17 cellular contexts compared by ENCODE assay signal in genomic region chr14:50805396-50805795, GRCh38.
"Had no signal": no experiment of that assay in that cellular context is flagged by ENCODE, and none has a peak within 500 bp of the region (broad histone marks: within the 10 kb centered on the region; RNA-seq: fewer than 3 reads in every experiment).

No MANE protein-coding gene starts in this region.

- H3K4me3 ChIP-seq: cardiac muscle cell, gastrocnemius medialis, lower lobe of right lung, neural progenitor cell, psoas muscle had no signal

- H3K27me3 ChIP-seq: cardiac muscle cell, gastrocnemius medialis, neural progenitor cell had no signal

- H3K27ac ChIP-seq: cardiac muscle cell, gastrocnemius medialis, lower lobe of right lung, neural progenitor cell, psoas muscle, VCaP had no signal

- H3K4me2 ChIP-seq: neural progenitor cell had no signal

- DNase-seq: activated CD4-positive, alpha-beta T cell treated with anti-CD3 and anti-CD28 coated beads, Interleukin-2, amount 50 U/mL, for 4 hours; activated CD4-positive, CD25-positive, alpha-beta regulatory T cell treated with anti-CD3 and anti-CD28 coated beads, Interleukin-2, amount 50 U/mL, for 72 hours; activated naive CD4-positive, alpha-beta T cell; activated naive CD8-positive, alpha-beta T cell treated with anti-CD3 and anti-CD28 coated beads, Interleukin-2, amount 10 ng/mL, durations not matched to agents 7 days and 5 days; amygdala; erythroblast; gastrocnemius medialis; head of caudate nucleus; lower lobe of right lung; midbrain; psoas muscle; right cardiac atrium; stimulated activated naive CD8-positive, alpha-beta T cell treated with anti-CD3 and anti-CD28 coated beads, Interleukin-15, amount 100 ng/mL, for 72 hours; T-helper 17 cell had no signal

- H3K9me3 ChIP-seq: gastrocnemius medialis, lower lobe of right lung, psoas muscle had no signal

- H3K36me3 ChIP-seq: cardiac muscle cell, gastrocnemius medialis, neural progenitor cell had no signal

- H3K9ac ChIP-seq: neural progenitor cell had no signal

- H2AFZ ChIP-seq: neural progenitor cell had no signal
